17 cellular contexts compared by ENCODE assay signal in the genomic region with DNA sequence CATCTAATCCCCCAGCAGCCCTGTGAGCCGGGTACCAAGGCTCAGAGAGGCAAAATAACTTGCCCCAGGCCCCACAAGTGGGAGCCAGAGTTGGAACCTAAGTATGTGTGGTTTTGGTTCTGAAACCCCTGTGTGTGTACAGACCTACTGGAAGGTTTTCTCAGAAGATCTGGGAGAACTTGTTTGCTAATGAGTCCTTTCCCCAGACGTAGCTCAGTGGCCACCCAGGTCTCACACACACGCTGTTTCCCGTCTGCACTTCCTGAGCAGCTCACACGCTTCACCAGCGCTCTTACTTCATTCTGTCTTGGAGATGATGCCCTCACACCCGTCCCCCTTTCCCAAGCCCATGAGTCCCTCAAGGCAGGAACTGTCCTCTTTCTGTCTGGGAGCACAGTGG. TPM values are rescaled to one million over a fixed set of nuclear protein-coding genes. Genes with fewer than 3 reads are reported as not detected.
"Had no signal": no experiment of that assay in that cellular context is flagged by ENCODE, and none has a peak within 500 bp of the region (broad histone marks: within the 10 kb centered on the region; RNA-seq: fewer than 3 reads in every experiment).

No MANE protein-coding gene starts in this region.

- H3K27ac Mint-ChIP-seq: endodermal cell; nephron; stimulated activated naive CD8-positive, alpha-beta T cell treated with anti-CD3 and anti-CD28 coated beads, Interleukin-15, Interleukin-2, amounts not matched to agents 100 ng/mL and 50 ng/mL, for 24 hours; T-helper 2 cell treated with Interferon-gamma antibody and Interleukin-4, amounts not matched to agents 5 μg/mL and 100 μg/mL, for 36 hours had no signal

- H3K4me3 Mint-ChIP-seq: brain; central memory CD8-positive, alpha-beta T cell; endodermal cell; immature natural killer cell; nephron; stimulated activated naive CD8-positive, alpha-beta T cell treated with anti-CD3 and anti-CD28 coated beads, Interleukin-15, Interleukin-2, amounts not matched to agents 100 ng/mL and 50 ng/mL, for 24 hours; T-helper 2 cell treated with Interferon-gamma antibody and Interleukin-4, amounts not matched to agents 5 μg/mL and 100 μg/mL, for 36 hours had no signal

- H3K27me3 Mint-ChIP-seq: brain; central memory CD8-positive, alpha-beta T cell; stimulated activated naive CD8-positive, alpha-beta T cell treated with anti-CD3 and anti-CD28 coated beads, Interleukin-15, Interleukin-2, amounts not matched to agents 100 ng/mL and 50 ng/mL, for 24 hours had no signal

- H3K9me3 Mint-ChIP-seq: activated naive CD4-positive, alpha-beta T cell treated with anti-CD3 and anti-CD28 coated beads, Interleukin-2, amount 50 U/mL, for 72 hours; central memory CD8-positive, alpha-beta T cell; endodermal cell; immature natural killer cell; nephron; stimulated activated naive CD8-positive, alpha-beta T cell treated with anti-CD3 and anti-CD28 coated beads, Interleukin-15, Interleukin-2, amounts not matched to agents 100 ng/mL and 50 ng/mL, for 24 hours; T-helper 2 cell treated with Interferon-gamma antibody and Interleukin-4, amounts not matched to agents 5 μg/mL and 100 μg/mL, for 36 hours had no signal

- ATAC-seq: activated naive CD4-positive, alpha-beta T cell treated with anti-CD3 and anti-CD28 coated beads, Interleukin-2, amount 50 U/mL, for 72 hours; left lobe of liver had no signal

- H3K36me3 Mint-ChIP-seq: activated naive CD4-positive, alpha-beta T cell treated with anti-CD3 and anti-CD28 coated beads, Interleukin-2, amount 50 U/mL, for 72 hours; brain; immature natural killer cell had no signal

- DNase-seq: activated CD4-positive, alpha-beta T cell treated with anti-CD3 and anti-CD28 coated beads, Interleukin-2, amount 50 U/mL, for 4 hours; activated CD4-positive, CD25-positive, alpha-beta regulatory T cell treated with anti-CD3 and anti-CD28 coated beads, Interleukin-2, amount 50 U/mL, for 72 hours; activated T-cell treated with anti-CD3 and anti-CD28 coated beads, Interleukin-2, amount 50 U/mL, for 1 hour; amygdala; endodermal cell; immature natural killer cell; mesendoderm; occipital lobe; stimulated activated CD4-positive, alpha-beta T cell treated with anti-CD3 and anti-CD28 coated beads, Interleukin-2, amount 100 ng/mL, for 48 hours had no signal

- H3K4me1 Mint-ChIP-seq: central memory CD8-positive, alpha-beta T cell; endodermal cell; immature natural killer cell; nephron had no signal

RNA-seq across cellular contexts. Expression of gene CCN5, which starts 8.2 kb away (rescaled TPM):
- total RNA-seq: activated naive CD4-positive, alpha-beta T cell treated with anti-CD3 and anti-CD28 coated beads, Interleukin-2, amount 50 U/mL, for 72 hours; endodermal cell; occipital lobe; temporal lobe had no signal
- polyA plus RNA-seq: immature natural killer cell had no signal

RNA-seq across cellular contexts. Expression of gene KCNK15, which starts 22.3 kb away (rescaled TPM):
- total RNA-seq: occipital lobe, temporal lobe had no signal
- polyA plus RNA-seq: immature natural killer cell had no signal
